Comparison of ENCODE assay signal across 11 cellular contexts in genomic region chr15:64629063-64629462, GRCh38.
"Had no signal": no experiment of that assay in that cellular context is flagged by ENCODE, and none has a peak within 500 bp of the region (broad histone marks: within the 10 kb centered on the region; RNA-seq: fewer than 3 reads in every experiment).

No MANE protein-coding gene starts in this region.

- H3K9me3 Mint-ChIP-seq: neural crest cell had no signal

- H3K4me3 Mint-ChIP-seq: neural crest cell had no signal

- DNase-seq: activated effector memory CD4-positive, alpha-beta T cell treated with Interleukin-2 at 50 U/mL for 16 hours; central memory CD4-positive, alpha-beta T cell; effector memory CD4-positive, alpha-beta T cell; hippocampal formation; kidney glomerular epithelial cell; mesendoderm; stimulated activated CD4-positive, alpha-beta T cell treated with anti-CD3 and anti-CD28 coated beads, Interleukin-12 subunit alpha, Interleukin-12 subunit beta, amount 100 ng/mL, for 4 hours; SW 1271; thyroid gland had no signal

- H3K9me3 ChIP-seq: body of pancreas, thyroid gland had no signal

- ATAC-seq: body of pancreas had no signal
